ENCODE assay signal across 8 cellular contexts in the genomic region with DNA sequence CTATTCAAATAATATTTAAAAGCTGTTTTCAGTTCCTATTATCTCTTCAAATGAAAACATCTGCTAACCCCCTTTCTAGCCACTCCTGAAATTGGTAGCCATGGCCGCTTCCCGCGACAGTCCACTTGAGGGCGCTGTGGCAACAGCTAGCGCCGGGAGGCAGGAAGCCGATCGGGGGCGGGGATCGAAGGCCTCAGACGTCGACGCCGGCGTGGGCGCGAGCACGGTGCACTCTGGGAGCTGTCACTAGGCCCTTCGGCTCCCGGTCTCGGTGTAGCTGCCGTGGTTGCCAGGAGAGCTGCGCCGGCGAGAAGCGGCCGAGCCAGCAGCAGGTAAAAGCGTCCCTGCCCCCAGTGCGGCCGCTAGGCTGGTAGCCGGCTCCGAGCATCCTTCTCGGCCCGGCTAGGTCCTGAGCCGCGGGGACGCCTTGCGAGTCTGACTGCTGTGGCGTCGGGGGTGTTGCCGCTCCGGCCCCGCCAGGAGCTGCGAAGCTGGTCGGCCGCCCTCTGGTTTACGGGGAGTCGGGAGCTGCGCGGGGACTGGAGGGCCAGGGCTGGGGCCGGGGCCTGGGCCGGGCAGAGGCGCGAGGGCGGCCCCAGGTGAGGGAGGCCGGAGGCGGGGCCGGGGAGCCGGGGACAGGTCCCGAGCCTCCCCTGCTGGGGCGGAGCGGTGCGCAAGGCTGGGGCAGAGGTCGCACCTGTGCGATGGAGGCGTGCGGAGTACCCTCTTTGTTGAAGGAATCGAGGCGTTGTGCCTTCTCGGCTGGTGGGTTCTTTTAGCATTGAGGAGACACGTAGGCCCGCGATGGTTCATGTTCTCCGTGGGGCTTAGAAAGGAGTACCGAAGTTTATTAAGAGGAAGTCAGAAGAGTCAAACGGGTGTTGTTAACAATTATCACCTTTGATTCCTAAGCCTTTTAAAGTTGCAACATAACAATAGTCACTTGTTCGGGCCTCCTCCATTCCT. TPM values are rescaled to one million over a fixed set of nuclear protein-coding genes. Genes with fewer than 3 reads are reported as not detected.
DNase-seq lines count a peak whose midpoint lies in the region; ATAC-seq and TF ChIP-seq lines count a peak whose summit lies in the region.

A gene with protein sequence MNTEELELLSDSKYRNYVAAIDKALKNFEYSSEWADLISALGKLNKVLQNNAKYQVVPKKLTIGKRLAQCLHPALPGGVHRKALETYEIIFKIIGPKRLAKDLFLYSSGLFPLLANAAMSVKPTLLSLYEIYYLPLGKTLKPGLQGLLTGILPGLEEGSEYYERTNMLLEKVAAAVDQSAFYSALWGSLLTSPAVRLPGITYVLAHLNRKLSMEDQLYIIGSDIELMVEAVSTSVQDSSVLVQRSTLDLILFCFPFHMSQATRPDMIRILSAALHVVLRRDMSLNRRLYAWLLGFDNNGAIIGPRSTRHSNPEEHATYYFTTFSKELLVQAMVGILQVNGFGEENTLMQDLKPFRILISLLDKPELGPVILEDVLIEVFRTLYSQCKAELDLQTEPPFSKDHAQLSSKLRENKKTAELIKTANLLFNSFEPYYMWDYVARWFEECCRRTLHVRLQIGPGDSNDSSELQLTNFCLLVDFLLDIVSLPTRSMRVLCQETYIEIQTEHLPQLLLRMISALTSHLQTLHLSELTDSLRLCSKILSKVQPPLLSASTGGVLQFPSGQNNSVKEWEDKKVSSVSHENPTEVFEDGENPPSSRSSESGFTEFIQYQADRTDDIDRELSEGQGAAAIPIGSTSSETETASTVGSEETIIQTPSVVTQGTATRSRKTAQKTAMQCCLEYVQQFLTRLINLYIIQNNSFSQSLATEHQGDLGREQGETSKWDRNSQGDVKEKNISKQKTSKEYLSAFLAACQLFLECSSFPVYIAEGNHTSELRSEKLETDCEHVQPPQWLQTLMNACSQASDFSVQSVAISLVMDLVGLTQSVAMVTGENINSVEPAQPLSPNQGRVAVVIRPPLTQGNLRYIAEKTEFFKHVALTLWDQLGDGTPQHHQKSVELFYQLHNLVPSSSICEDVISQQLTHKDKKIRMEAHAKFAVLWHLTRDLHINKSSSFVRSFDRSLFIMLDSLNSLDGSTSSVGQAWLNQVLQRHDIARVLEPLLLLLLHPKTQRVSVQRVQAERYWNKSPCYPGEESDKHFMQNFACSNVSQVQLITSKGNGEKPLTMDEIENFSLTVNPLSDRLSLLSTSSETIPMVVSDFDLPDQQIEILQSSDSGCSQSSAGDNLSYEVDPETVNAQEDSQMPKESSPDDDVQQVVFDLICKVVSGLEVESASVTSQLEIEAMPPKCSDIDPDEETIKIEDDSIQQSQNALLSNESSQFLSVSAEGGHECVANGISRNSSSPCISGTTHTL (N-terminal part only) (plus strand): TSS at position 224 of the 966 bp plus-strand sequence. CDS start 29,307 bp downstream, outside the sequence.

- intact Hi-C loops in mammary epithelial cell (cut with micrococcal nuclease), result loop anchor here (1.0 to 5.0 kb wide), 7 partner anchors 53 to 448 kb away; a partner anchor contains a TSS

- H3K36me3 ChIP-seq in mammary epithelial cell (ENCODE audit: insufficient read depth, low read length) (no peaks in the 10 kb centered on the region), iPS-20b (ENCODE audit: insufficient read depth, low read depth, low read length) (no peaks in the 10 kb centered on the region)

- peaks cover 34% of the 10 kb centered on the region for H3K4me1 ChIP-seq in mammary epithelial cell (ENCODE audit: insufficient read depth, low read length)
- peaks cover 25% of the 10 kb centered on the region for H3K4me1 ChIP-seq in iPS-20b (ENCODE audit: insufficient read depth, low read length)

- CTCF ChIA-PET in mammary epithelial cell (lab: Charles Lee; ENCODE audit: low non-redundant PET), result interaction anchor here (0.6 to 3.9 kb wide), 12 partner anchors 30 to 704 kb away, joined by 3 to 30 read pairs (median 6); a partner anchor contains a TSS

- H3K9me3 ChIP-seq in mammary epithelial cell (replicated peaks; ENCODE audit: insufficient read depth, low read length) (no peaks in the 10 kb centered on the region), iPS-20b (ENCODE audit: insufficient read depth, low read depth, low read length) (no peaks in the 10 kb centered on the region)

- BruUV-seq in mammary epithelial cell (replicated peaks; lab: Mats Ljungman, UMichigan), result no TSS peak

- in situ Hi-C loops in mammary epithelial cell (cut with MboI; ENCODE audit: low sequenced_read_pairs in 2 of 2), result loop anchor here (10.0 to 25.0 kb wide), 4 partner anchors 137 to 703 kb away; a partner anchor contains a TSS

- peak; percentile 81 for ATAC-seq in GM18873 (IDR thresholded peaks at IDR 0.05; ENCODE audit: low FRiP score, unreplicated experiment)
- peak; percentile 81 for ATAC-seq in HG03139 (IDR thresholded peaks at IDR 0.05; ENCODE audit: unreplicated experiment)

- peak within 1 kb of the TSS; percentile 88 for H2AFZ ChIP-seq in mammary epithelial cell (ENCODE audit: low read depth, low read length)

- DNase-seq in AG08395 (ENCODE audit: low spot score) (peak; percentile 95), NCI-H2196 treated with DMSO at 0.1 percent for 48 hours (lab: John Stamatoyannopoulos, UW; ENCODE audit: unreplicated experiment) (peak; percentile 95), mammary epithelial cell (peak; percentile 91)

- H3K4me3 ChIP-seq in mammary epithelial cell (replicated peaks in 1 of 3; ENCODE audit: insufficient read depth in 1 of 3, low read depth in 2 of 3, low read length in 3 of 3), result peak within 1 kb of the TSS; percentile 92 to 96 (median 94)
- H3K4me3 ChIP-seq in iPS-20b (ENCODE audit: low read length), result peak within 1 kb of the TSS; percentile 84
- peak within 1 kb of the TSS; percentile 85 to 96 (median 95) for H3K4me3 ChIP-seq in skin epidermis

- peak within 1 kb of the TSS; percentile 90 for H3K4me2 ChIP-seq in mammary epithelial cell (ENCODE audit: insufficient read depth, low read depth, low read length)

- H3K27me3 ChIP-seq in mammary epithelial cell (ENCODE audit: insufficient read depth, low read length) (no peaks in the 10 kb centered on the region), iPS-20b (ENCODE audit: insufficient read depth, low read length) (no peaks in the 10 kb centered on the region)

- TF ChIP-seq CTCF in VCaP (conservative IDR thresholded peaks at IDR 0.05) (peak; percentile 97), mammary epithelial cell (conservative IDR thresholded peaks at IDR 0.05 in 1 of 2, IDR thresholded peaks at IDR 0.05 in 1 of 2; ENCODE audit: extremely low read depth in 1 of 2, insufficient read depth in 1 of 2, low read depth in 1 of 2, low read length in 2 of 2) (peak; percentile 91 to 98)

- H3K27ac ChIP-seq in VCaP, result peak within 1 kb of the TSS; percentile 87
- peak within 1 kb of the TSS; percentile 65 for H3K27ac ChIP-seq in mammary epithelial cell (ENCODE audit: insufficient read depth, low read depth, low read length)
- H3K27ac ChIP-seq in iPS-20b (ENCODE audit: low read length), result peak within 1 kb of the TSS; percentile 10
- H3K27ac ChIP-seq in skin epidermis, result peak within 1 kb of the TSS; percentile 66 to 98 (median 89)

- peaks cover 57% of the 10 kb centered on the region for H3K79me2 ChIP-seq in mammary epithelial cell (ENCODE audit: insufficient read depth, low read length)

- H3K9ac ChIP-seq in mammary epithelial cell (ENCODE audit: insufficient read depth, low read length), result peak within 1 kb of the TSS; percentile 80
- peak within 1 kb of the TSS; percentile 76 for H3K9ac ChIP-seq in iPS-20b (ENCODE audit: low read depth, low read length)

- dilution Hi-C loops in mammary epithelial cell (cut with HindIII; ENCODE audit: low sequenced_read_pairs), result no loop called here

- WGBS in mammary epithelial cell (ENCODE audit: low coverage, missing lambda C conversion rate), result under 1% methylated on average over 26 of the region's 77 CpGs

- H4K20me1 ChIP-seq in mammary epithelial cell (ENCODE audit: insufficient read depth, low read length), result no peaks in the 10 kb centered on the region

RNA-seq across cellular contexts. Expression of the gene that starts here (rescaled TPM):
- total RNA-seq in mammary epithelial cell, result 10 to 100 TPM; 24.3 to 74.3 TPM
- polyA plus RNA-seq in mammary epithelial cell, result 6.3 TPM
- 50.2 TPM for polyA minus RNA-seq in mammary epithelial cell

Comparison
In these comparisons a context has a peak if more than half of its experiments do, and no peak if none do; other contexts are left out.
1. Peak in every context shown above with its lines: DNase-seq, ATAC-seq, H3K4me3 ChIP-seq and H3K27ac ChIP-seq.
2. H3K27ac ChIP-seq: peak in every context shown above with its lines; median percentile 89 in skin epidermis; 87 in VCaP; 65 in mammary epithelial cell; 10 in iPS-20b.